In the genomic region with DNA sequence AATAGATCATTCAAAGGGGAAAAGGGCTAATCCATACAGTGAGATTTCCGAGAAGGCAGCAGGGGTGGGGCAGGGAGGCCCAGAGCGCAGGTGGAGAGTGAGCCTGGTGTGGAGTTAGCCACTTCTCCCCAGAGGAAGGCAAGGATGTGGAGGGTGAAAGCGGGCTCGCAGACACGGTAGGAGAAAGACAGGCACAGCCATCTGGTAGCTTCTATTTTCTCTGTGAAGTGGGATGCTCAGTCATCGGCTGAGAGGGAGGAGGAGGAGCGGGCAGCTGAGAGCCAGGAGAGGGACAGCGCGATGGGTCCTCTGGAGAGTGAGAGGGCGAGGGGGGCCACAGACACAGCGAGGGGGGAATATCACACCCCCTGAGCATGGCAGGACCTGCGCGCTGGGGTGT, we compare ENCODE assay signal across 1 cellular context.
TF ChIP-seq lines count a peak whose summit lies in the region.

No MANE protein-coding gene starts in this region.

TF ChIP-seq in GM23338, 12 proteins besides CTCF, POLR2A, EP300 and RAD21 (continued from another document):
- TF ChIP-seq, protein P1, sequence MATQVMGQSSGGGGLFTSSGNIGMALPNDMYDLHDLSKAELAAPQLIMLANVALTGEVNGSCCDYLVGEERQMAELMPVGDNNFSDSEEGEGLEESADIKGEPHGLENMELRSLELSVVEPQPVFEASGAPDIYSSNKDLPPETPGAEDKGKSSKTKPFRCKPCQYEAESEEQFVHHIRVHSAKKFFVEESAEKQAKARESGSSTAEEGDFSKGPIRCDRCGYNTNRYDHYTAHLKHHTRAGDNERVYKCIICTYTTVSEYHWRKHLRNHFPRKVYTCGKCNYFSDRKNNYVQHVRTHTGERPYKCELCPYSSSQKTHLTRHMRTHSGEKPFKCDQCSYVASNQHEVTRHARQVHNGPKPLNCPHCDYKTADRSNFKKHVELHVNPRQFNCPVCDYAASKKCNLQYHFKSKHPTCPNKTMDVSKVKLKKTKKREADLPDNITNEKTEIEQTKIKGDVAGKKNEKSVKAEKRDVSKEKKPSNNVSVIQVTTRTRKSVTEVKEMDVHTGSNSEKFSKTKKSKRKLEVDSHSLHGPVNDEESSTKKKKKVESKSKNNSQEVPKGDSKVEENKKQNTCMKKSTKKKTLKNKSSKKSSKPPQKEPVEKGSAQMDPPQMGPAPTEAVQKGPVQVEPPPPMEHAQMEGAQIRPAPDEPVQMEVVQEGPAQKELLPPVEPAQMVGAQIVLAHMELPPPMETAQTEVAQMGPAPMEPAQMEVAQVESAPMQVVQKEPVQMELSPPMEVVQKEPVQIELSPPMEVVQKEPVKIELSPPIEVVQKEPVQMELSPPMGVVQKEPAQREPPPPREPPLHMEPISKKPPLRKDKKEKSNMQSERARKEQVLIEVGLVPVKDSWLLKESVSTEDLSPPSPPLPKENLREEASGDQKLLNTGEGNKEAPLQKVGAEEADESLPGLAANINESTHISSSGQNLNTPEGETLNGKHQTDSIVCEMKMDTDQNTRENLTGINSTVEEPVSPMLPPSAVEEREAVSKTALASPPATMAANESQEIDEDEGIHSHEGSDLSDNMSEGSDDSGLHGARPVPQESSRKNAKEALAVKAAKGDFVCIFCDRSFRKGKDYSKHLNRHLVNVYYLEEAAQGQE (IDR thresholded peaks at IDR 0.05; ENCODE audit: unreplicated experiment), result no peak
- TF ChIP-seq JUNB (IDR thresholded peaks at IDR 0.05; ENCODE audit: unreplicated experiment), result no peak
- no peak for TF ChIP-seq STAT1 (IDR thresholded peaks at IDR 0.05; ENCODE audit: unreplicated experiment)
- no peak for TF ChIP-seq EZH2 (IDR thresholded peaks at IDR 0.05; ENCODE audit: low read depth, unreplicated experiment)
